8 cellular contexts compared by ENCODE assay signal in genomic region chr1:112803906-112804762, GRCh38.
DNase-seq lines count a peak whose midpoint lies in the region; ATAC-seq, FAIRE-seq and TF ChIP-seq lines count a peak whose summit lies in the region.

No MANE protein-coding gene starts in this region.

- POLR2A ChIA-PET in OCI-LY7 (lab: Charles Lee), result interaction anchor here (0.6 to 2.0 kb wide), 4 partner anchors 50 to 778 kb away, joined by 3 to 6 read pairs (median 4); no protein-coding TSS in a partner anchor

- no peaks in the 10 kb centered on the region for H3K79me2 ChIP-seq in OCI-LY7 (ENCODE audit: insufficient read depth, low read depth, low read length)

- no peak overlapping the region for H3K4me3 Mint-ChIP-seq in activated T-cell treated with anti-CD3 and anti-CD28 coated beads, Interleukin-2, amount 50 U/mL, for 24 hours

- H3K9me3 Mint-ChIP-seq in activated T-cell treated with anti-CD3 and anti-CD28 coated beads, Interleukin-2, amount 50 U/mL, for 24 hours, result no peaks in the 10 kb centered on the region

- no peak overlapping the region for H3K27ac Mint-ChIP-seq in activated T-cell treated with anti-CD3 and anti-CD28 coated beads, Interleukin-2, amount 50 U/mL, for 24 hours

- H3K9me3 ChIP-seq in OCI-LY7 (ENCODE audit: low read length) (no peaks in the 10 kb centered on the region), upper lobe of right lung (no peaks in the 10 kb centered on the region)

- no peaks in the 10 kb centered on the region for H3K27me3 ChIP-seq in upper lobe of right lung

- H3K36me3 ChIP-seq in OCI-LY7 (ENCODE audit: insufficient read depth, low read length), result no peaks in the 10 kb centered on the region
- no peaks in the 10 kb centered on the region for H3K36me3 ChIP-seq in upper lobe of right lung

- H2AFZ ChIP-seq in OCI-LY7 (ENCODE audit: low read length), result no peak overlapping the region

- no peaks in the 10 kb centered on the region for H3K36me3 Mint-ChIP-seq in activated T-cell treated with anti-CD3 and anti-CD28 coated beads, Interleukin-2, amount 50 U/mL, for 24 hours (ENCODE audit: low read depth)

- CTCF ChIA-PET in OCI-LY7 (lab: Charles Lee; ENCODE audit: unreplicated experiment), result interaction anchor here (0.8 to 1.2 kb wide), 2 partner anchors 36 to 81 kb away, joined by 3 read pairs; no protein-coding TSS in a partner anchor

- no peaks in the 10 kb centered on the region for H3K9me2 ChIP-seq in OCI-LY7 (ENCODE audit: insufficient read depth, low read length)

- H3K4me1 ChIP-seq in OCI-LY7 (ENCODE audit: insufficient read depth, low read length, poor library complexity, severe bottlenecking), result no peaks in the 10 kb centered on the region
- H3K4me1 ChIP-seq in upper lobe of right lung, result no peaks in the 10 kb centered on the region

- BruUV-seq in OCI-LY7 (replicated peaks; lab: Mats Ljungman, UMichigan), result no TSS peak

- peaks cover 11% of the 10 kb centered on the region for H3K27me3 Mint-ChIP-seq in activated T-cell treated with anti-CD3 and anti-CD28 coated beads, Interleukin-2, amount 50 U/mL, for 24 hours

- intact Hi-C loops in OCI-LY7 (cut with micrococcal nuclease; ENCODE audit: unreplicated experiment) (loop anchor here (1.0 to 10.0 kb wide), 3 partner anchors 88 to 871 kb away; no protein-coding TSS in a partner anchor), upper lobe of right lung (cut with DNase I) (no loop called here)

- no peak overlapping the region for H3K4me2 ChIP-seq in OCI-LY7 (ENCODE audit: low read length)

- TF ChIP-seq CTCF in OCI-LY7 (conservative IDR thresholded peaks at IDR 0.05; ENCODE audit: low read length) (peak; percentile 82), upper lobe of right lung (IDR thresholded peaks at IDR 0.05) (peak; percentile 66)

- H3K4me1 Mint-ChIP-seq in activated T-cell treated with anti-CD3 and anti-CD28 coated beads, Interleukin-2, amount 50 U/mL, for 24 hours (ENCODE audit: low read depth), result no peaks in the 10 kb centered on the region

- DNase-seq in AG08395 (ENCODE audit: low spot score), result peak; percentile 83
- DNase-seq in GM18507 (ENCODE audit: extremely low spot score, insufficient read length, low read depth), result peak; percentile 53
- peak; percentile 34 for DNase-seq in HS-27A (ENCODE audit: low read depth)
- DNase-seq in OCI-LY7 (ENCODE audit: low spot score), result peak; percentile 63
- DNase-seq in activated T-cell treated with anti-CD3 and anti-CD28 coated beads, Interleukin-2, amount 50 U/mL, for 24 hours, result peak; percentile 69
- peak; percentile 37 for DNase-seq in fibroblast of the conjunctiva (ENCODE audit: low read depth)
- DNase-seq in non-pigmented ciliary epithelial cell (ENCODE audit: low read depth), result peak; percentile 27
- peak; percentile 85 for DNase-seq in upper lobe of right lung

- no peaks in the 10 kb centered on the region for H4K20me1 ChIP-seq in OCI-LY7 (ENCODE audit: insufficient read depth, low read length)

- H3K27ac ChIP-seq in OCI-LY7 (ENCODE audit: low read depth, low read length, poor library complexity, severe bottlenecking) (no peak overlapping the region), upper lobe of right lung (no peak overlapping the region)

- H3K4me3 ChIP-seq in OCI-LY7 (ENCODE audit: low read depth, low read length, poor library complexity, severe bottlenecking) (no peak overlapping the region), upper lobe of right lung (no peak overlapping the region)

- FAIRE-seq in GM18507 (lab: Jason Lieb, UNC), result no peak

- ATAC-seq in upper lobe of right lung, result peak; percentile 92

Comparison
In these comparisons a context has a peak if more than half of its experiments do, and no peak if none do; other contexts are left out.
1. DNase-seq: peak in every context shown above with its lines; median percentile 85 in upper lobe of right lung; 83 in AG08395; 69 in activated T-cell treated with anti-CD3 and anti-CD28 coated beads, Interleukin-2, amount 50 U/mL, for 24 hours; 63 in OCI-LY7; 53 in GM18507; 37 in fibroblast of the conjunctiva; 34 in HS-27A; 27 in non-pigmented ciliary epithelial cell.